In the genomic region with DNA sequence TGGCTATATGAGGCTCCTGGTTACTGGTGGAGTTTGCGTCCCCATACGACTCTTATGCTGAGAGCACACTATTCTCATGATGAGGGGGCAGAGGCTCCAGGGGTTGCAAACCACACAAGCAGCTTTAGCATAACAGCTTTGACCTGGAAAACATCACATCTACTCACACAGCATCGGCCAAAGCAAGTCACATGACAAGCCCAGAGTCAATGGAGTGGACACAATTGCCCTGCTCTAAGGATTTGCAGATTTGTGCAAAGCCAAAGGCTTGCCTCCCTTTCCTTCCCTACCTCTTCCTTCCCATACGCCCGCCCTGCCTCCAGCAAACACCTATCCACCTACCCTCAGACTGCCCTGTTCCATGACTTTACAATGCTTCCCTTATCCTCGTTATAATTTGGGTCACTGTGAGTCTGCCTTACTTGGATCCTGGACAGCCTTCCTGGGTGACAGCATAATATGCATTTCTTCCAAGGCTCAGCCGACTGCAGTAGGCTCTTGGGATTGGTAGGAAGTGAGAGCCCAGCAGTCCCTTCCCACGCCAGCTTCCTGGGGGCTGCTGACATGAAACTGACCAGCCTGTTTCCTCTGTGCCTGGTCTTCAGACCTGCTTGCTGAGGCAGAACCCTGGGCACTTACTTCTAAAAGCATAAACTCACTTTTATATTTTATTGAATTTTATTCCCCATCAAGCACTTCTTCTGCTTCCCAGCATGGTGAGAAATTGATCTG, we compare ENCODE assay signal across 18 cellular contexts.
"Had no signal": no experiment of that assay in that cellular context is flagged by ENCODE, and none has a peak within 500 bp of the region (broad histone marks: within the 10 kb centered on the region; RNA-seq: fewer than 3 reads in every experiment).

No MANE protein-coding gene starts in this region.

- H3K4me3 ChIP-seq: dorsolateral prefrontal cortex, hepatocyte, left ventricle myocardium inferior, lower lobe of right lung, psoas muscle, stomach, upper lobe of left lung, uterus had no signal

- H3K4me3 Mint-ChIP-seq: nephron; stimulated activated naive B cell treated with anti-CD40 and anti-IgM and Interleukin-4, amounts not matched to agents 10 μg/mL and 1 μg/mL and 100 μg/mL, for 72 hours had no signal

- H3K4me2 ChIP-seq: hepatocyte had no signal

- H3K4me1 Mint-ChIP-seq: nephron; stimulated activated naive B cell treated with anti-CD40 and anti-IgM and Interleukin-4, amounts not matched to agents 10 μg/mL and 1 μg/mL and 100 μg/mL, for 72 hours had no signal

- H3K4me1 ChIP-seq: left ventricle myocardium inferior, psoas muscle, uterus had no signal

- H3K27ac Mint-ChIP-seq: naive B cell; nephron; stimulated activated naive B cell treated with anti-CD40 and anti-IgM and Interleukin-4, amounts not matched to agents 10 μg/mL and 1 μg/mL and 100 μg/mL, for 72 hours had no signal

- H3K36me3 Mint-ChIP-seq: naive B cell; stimulated activated naive B cell treated with anti-CD40 and anti-IgM and Interleukin-4, amounts not matched to agents 10 μg/mL and 1 μg/mL and 100 μg/mL, for 72 hours had no signal

- H3K27me3 ChIP-seq: dorsolateral prefrontal cortex, hepatocyte, stomach, upper lobe of left lung, uterus had no signal

- H3K79me2 ChIP-seq: hepatocyte had no signal

- DNase-seq: cortex of kidney; dorsolateral prefrontal cortex; effector CD8-positive, alpha-beta T cell; foreskin melanocyte; left ventricle myocardium inferior; lower lobe of right lung; mesendoderm; naive B cell; psoas muscle; stimulated activated CD4-positive, alpha-beta T cell treated with anti-CD3 and anti-CD28 coated beads, Interleukin-2, amount 100 ng/mL, for 24 hours; stimulated activated CD4-positive, alpha-beta T cell treated with anti-CD3 and anti-CD28 coated beads, Interleukin-4, amount 100 ng/mL, for 4 hours; stimulated activated naive B cell treated with anti-CD40 and anti-IgM and Interleukin-4, amounts not matched to agents 10 μg/mL and 1 μg/mL and 100 μg/mL, for 72 hours; stomach; upper lobe of left lung; uterus had no signal

- H3K27ac ChIP-seq: dorsolateral prefrontal cortex, hepatocyte, left ventricle myocardium inferior, lower lobe of right lung, psoas muscle, stomach, upper lobe of left lung, uterus had no signal

- H2AFZ ChIP-seq: hepatocyte had no signal

- H3K36me3 ChIP-seq: left ventricle myocardium inferior, lower lobe of right lung, stomach, upper lobe of left lung, uterus had no signal

- ATAC-seq: lower lobe of right lung; psoas muscle; sciatic nerve; stimulated activated naive B cell treated with anti-CD40 and anti-IgM and Interleukin-4, amounts not matched to agents 10 μg/mL and 1 μg/mL and 100 μg/mL, for 72 hours had no signal

- H3K9me3 ChIP-seq: lower lobe of right lung, uterus had no signal
